1 cellular context compared by ENCODE assay signal in the genomic region with DNA sequence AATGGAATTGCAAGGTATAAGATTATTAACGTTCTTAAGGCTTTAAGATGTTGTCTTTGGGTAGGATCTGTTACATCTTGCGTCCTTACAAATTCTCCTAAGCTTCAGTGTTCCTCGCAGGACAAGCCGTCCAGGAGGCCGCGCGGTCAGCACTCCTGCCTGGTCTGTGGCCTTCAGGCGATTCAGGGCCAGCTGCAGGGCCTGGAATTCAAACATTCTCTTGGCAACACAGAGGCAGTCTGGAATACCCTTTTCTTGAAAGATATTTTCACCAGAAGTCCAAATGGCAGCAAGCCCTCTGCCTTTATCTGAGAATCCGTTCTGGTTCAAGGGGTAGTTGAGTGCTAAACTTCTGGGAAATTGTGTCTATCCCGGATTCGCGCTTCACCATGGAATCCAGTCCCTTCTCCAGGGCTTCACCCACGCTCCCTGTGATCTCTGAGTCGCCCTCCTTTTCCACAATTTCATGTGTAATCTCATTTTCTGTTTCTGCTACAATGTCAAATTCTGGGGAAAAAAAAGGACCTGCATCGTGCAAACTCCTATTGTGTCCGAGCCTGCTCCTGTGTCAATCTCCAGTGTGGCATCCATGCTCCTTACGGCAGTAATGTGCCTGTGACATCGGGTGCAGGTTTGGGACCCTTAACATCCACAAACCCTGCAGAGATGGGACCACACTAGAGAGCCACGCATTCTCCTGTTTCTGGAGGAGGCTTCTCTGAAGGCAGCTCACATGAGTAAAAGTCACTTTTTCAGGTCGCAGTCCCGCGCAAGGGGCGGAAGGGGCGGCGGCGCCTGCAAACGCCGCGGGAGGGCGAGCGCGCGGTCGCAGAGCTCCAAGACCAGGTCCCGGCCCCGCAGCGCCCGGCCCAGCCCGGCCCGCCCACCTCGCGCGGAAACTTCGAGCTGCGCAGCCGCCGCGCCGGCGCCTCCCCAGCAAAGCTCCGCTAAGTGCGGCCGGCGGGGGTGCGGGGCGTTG.
TF ChIP-seq lines count a peak whose summit lies in the region.

No MANE protein-coding gene starts in this region.

TF ChIP-seq in HepG2, 621 proteins besides CTCF, POLR2A, EP300 and RAD21 (continued from another document and continues in another):
- TF ChIP-seq, protein P1, sequence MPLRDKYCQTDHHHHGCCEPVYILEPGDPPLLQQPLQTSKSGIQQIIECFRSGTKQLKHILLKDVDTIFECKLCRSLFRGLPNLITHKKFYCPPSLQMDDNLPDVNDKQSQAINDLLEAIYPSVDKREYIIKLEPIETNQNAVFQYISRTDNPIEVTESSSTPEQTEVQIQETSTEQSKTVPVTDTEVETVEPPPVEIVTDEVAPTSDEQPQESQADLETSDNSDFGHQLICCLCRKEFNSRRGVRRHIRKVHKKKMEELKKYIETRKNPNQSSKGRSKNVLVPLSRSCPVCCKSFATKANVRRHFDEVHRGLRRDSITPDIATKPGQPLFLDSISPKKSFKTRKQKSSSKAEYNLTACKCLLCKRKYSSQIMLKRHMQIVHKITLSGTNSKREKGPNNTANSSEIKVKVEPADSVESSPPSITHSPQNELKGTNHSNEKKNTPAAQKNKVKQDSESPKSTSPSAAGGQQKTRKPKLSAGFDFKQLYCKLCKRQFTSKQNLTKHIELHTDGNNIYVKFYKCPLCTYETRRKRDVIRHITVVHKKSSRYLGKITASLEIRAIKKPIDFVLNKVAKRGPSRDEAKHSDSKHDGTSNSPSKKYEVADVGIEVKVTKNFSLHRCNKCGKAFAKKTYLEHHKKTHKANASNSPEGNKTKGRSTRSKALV (CRISPR knock-in tag; IDR thresholded peaks at IDR 0.05), result peak; percentile 57; the same call in 1 of the 2 replicates
- TF ChIP-seq ZNF550 (CRISPR knock-in tag; IDR thresholded peaks at IDR 0.05; ENCODE audit: borderline replicate concordance) (no peak), ZKSCAN1 (IDR thresholded peaks at IDR 0.05; ENCODE audit: low read length) (no peak), FOXJ3 (CRISPR knock-in tag; IDR thresholded peaks at IDR 0.05; ENCODE audit: borderline replicate concordance) (no peak), ZMYM4 (CRISPR knock-in tag; IDR thresholded peaks at IDR 0.05) (peak; percentile 41; the same call in 1 of the 2 replicates), ZIK1 (CRISPR knock-in tag; IDR thresholded peaks at IDR 0.05; ENCODE audit: borderline replicate concordance, low read depth) (no peak), XRCC5 (optimal IDR thresholded peaks at IDR 0.05; ENCODE audit: low read length) (peak; percentile 35), HOXA3 (CRISPR knock-in tag; IDR thresholded peaks at IDR 0.05) (peak; percentile 58), STAG1 (CRISPR knock-in tag; IDR thresholded peaks at IDR 0.05) (peak; percentile 45), ZNF879 (CRISPR knock-in tag; IDR thresholded peaks at IDR 0.05) (no peak), YY1 (IDR thresholded peaks at IDR 0.05; ENCODE audit: insufficient read depth, insufficient replicate concordance, low read depth, low read length) (peak; percentile 29), KLF12 (CRISPR knock-in tag; IDR thresholded peaks at IDR 0.05; ENCODE audit: borderline replicate concordance) (no peak), ZNF274 (CRISPR knock-in tag; IDR thresholded peaks at IDR 0.05) (0 out of 2 replicates have a peak, but pooled peaks have one; percentile 40)
- TF ChIP-seq, protein P2, sequence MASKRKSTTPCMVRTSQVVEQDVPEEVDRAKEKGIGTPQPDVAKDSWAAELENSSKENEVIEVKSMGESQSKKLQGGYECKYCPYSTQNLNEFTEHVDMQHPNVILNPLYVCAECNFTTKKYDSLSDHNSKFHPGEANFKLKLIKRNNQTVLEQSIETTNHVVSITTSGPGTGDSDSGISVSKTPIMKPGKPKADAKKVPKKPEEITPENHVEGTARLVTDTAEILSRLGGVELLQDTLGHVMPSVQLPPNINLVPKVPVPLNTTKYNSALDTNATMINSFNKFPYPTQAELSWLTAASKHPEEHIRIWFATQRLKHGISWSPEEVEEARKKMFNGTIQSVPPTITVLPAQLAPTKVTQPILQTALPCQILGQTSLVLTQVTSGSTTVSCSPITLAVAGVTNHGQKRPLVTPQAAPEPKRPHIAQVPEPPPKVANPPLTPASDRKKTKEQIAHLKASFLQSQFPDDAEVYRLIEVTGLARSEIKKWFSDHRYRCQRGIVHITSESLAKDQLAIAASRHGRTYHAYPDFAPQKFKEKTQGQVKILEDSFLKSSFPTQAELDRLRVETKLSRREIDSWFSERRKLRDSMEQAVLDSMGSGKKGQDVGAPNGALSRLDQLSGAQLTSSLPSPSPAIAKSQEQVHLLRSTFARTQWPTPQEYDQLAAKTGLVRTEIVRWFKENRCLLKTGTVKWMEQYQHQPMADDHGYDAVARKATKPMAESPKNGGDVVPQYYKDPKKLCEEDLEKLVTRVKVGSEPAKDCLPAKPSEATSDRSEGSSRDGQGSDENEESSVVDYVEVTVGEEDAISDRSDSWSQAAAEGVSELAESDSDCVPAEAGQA (IDR thresholded peaks at IDR 0.05; ENCODE audit: low read depth), result no peak
- TF ChIP-seq, protein P2 (CRISPR knock-in tag; IDR thresholded peaks at IDR 0.05; ENCODE audit: borderline replicate concordance), result 0 out of 2 replicates have a peak, but pooled peaks have one; percentile 35
- TF ChIP-seq, protein P3, sequence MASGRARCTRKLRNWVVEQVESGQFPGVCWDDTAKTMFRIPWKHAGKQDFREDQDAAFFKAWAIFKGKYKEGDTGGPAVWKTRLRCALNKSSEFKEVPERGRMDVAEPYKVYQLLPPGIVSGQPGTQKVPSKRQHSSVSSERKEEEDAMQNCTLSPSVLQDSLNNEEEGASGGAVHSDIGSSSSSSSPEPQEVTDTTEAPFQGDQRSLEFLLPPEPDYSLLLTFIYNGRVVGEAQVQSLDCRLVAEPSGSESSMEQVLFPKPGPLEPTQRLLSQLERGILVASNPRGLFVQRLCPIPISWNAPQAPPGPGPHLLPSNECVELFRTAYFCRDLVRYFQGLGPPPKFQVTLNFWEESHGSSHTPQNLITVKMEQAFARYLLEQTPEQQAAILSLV (CRISPR knock-in tag; IDR thresholded peaks at IDR 0.05; ENCODE audit: borderline replicate concordance), result 0 out of 2 replicates have a peak, but pooled peaks have one; percentile 44
- TF ChIP-seq, protein P4, sequence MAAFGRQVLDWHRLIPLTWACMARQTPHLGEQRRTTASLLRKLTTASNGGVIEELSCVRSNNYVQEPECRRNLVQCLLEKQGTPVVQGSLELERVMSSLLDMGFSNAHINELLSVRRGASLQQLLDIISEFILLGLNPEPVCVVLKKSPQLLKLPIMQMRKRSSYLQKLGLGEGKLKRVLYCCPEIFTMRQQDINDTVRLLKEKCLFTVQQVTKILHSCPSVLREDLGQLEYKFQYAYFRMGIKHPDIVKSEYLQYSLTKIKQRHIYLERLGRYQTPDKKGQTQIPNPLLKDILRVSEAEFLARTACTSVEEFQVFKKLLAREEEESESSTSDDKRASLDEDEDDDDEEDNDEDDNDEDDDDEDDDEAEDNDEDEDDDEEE (CRISPR knock-in tag; IDR thresholded peaks at IDR 0.05), result no peak
- TF ChIP-seq, protein P5, sequence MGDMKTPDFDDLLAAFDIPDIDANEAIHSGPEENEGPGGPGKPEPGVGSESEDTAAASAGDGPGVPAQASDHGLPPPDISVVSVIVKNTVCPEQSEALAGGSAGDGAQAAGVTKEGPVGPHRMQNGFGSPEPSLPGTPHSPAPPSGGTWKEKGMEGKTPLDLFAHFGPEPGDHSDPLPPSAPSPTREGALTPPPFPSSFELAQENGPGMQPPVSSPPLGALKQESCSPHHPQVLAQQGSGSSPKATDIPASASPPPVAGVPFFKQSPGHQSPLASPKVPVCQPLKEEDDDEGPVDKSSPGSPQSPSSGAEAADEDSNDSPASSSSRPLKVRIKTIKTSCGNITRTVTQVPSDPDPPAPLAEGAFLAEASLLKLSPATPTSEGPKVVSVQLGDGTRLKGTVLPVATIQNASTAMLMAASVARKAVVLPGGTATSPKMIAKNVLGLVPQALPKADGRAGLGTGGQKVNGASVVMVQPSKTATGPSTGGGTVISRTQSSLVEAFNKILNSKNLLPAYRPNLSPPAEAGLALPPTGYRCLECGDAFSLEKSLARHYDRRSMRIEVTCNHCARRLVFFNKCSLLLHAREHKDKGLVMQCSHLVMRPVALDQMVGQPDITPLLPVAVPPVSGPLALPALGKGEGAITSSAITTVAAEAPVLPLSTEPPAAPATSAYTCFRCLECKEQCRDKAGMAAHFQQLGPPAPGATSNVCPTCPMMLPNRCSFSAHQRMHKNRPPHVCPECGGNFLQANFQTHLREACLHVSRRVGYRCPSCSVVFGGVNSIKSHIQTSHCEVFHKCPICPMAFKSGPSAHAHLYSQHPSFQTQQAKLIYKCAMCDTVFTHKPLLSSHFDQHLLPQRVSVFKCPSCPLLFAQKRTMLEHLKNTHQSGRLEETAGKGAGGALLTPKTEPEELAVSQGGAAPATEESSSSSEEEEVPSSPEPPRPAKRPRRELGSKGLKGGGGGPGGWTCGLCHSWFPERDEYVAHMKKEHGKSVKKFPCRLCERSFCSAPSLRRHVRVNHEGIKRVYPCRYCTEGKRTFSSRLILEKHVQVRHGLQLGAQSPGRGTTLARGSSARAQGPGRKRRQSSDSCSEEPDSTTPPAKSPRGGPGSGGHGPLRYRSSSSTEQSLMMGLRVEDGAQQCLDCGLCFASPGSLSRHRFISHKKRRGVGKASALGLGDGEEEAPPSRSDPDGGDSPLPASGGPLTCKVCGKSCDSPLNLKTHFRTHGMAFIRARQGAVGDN (CRISPR knock-in tag; IDR thresholded peaks at IDR 0.05), result peak; percentile 67
- TF ChIP-seq, protein P6, sequence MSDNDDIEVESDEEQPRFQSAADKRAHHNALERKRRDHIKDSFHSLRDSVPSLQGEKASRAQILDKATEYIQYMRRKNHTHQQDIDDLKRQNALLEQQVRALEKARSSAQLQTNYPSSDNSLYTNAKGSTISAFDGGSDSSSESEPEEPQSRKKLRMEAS (IDR thresholded peaks at IDR 0.05), result 0 out of 2 replicates have a peak, but pooled peaks have one; percentile 22
- TF ChIP-seq, protein P7, sequence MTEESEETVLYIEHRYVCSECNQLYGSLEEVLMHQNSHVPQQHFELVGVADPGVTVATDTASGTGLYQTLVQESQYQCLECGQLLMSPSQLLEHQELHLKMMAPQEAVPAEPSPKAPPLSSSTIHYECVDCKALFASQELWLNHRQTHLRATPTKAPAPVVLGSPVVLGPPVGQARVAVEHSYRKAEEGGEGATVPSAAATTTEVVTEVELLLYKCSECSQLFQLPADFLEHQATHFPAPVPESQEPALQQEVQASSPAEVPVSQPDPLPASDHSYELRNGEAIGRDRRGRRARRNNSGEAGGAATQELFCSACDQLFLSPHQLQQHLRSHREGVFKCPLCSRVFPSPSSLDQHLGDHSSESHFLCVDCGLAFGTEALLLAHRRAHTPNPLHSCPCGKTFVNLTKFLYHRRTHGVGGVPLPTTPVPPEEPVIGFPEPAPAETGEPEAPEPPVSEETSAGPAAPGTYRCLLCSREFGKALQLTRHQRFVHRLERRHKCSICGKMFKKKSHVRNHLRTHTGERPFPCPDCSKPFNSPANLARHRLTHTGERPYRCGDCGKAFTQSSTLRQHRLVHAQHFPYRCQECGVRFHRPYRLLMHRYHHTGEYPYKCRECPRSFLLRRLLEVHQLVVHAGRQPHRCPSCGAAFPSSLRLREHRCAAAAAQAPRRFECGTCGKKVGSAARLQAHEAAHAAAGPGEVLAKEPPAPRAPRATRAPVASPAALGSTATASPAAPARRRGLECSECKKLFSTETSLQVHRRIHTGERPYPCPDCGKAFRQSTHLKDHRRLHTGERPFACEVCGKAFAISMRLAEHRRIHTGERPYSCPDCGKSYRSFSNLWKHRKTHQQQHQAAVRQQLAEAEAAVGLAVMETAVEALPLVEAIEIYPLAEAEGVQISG (CRISPR knock-in tag; IDR thresholded peaks at IDR 0.05), result peak; percentile 46; the same call in 1 of the 2 replicates
- TF ChIP-seq, protein P8, sequence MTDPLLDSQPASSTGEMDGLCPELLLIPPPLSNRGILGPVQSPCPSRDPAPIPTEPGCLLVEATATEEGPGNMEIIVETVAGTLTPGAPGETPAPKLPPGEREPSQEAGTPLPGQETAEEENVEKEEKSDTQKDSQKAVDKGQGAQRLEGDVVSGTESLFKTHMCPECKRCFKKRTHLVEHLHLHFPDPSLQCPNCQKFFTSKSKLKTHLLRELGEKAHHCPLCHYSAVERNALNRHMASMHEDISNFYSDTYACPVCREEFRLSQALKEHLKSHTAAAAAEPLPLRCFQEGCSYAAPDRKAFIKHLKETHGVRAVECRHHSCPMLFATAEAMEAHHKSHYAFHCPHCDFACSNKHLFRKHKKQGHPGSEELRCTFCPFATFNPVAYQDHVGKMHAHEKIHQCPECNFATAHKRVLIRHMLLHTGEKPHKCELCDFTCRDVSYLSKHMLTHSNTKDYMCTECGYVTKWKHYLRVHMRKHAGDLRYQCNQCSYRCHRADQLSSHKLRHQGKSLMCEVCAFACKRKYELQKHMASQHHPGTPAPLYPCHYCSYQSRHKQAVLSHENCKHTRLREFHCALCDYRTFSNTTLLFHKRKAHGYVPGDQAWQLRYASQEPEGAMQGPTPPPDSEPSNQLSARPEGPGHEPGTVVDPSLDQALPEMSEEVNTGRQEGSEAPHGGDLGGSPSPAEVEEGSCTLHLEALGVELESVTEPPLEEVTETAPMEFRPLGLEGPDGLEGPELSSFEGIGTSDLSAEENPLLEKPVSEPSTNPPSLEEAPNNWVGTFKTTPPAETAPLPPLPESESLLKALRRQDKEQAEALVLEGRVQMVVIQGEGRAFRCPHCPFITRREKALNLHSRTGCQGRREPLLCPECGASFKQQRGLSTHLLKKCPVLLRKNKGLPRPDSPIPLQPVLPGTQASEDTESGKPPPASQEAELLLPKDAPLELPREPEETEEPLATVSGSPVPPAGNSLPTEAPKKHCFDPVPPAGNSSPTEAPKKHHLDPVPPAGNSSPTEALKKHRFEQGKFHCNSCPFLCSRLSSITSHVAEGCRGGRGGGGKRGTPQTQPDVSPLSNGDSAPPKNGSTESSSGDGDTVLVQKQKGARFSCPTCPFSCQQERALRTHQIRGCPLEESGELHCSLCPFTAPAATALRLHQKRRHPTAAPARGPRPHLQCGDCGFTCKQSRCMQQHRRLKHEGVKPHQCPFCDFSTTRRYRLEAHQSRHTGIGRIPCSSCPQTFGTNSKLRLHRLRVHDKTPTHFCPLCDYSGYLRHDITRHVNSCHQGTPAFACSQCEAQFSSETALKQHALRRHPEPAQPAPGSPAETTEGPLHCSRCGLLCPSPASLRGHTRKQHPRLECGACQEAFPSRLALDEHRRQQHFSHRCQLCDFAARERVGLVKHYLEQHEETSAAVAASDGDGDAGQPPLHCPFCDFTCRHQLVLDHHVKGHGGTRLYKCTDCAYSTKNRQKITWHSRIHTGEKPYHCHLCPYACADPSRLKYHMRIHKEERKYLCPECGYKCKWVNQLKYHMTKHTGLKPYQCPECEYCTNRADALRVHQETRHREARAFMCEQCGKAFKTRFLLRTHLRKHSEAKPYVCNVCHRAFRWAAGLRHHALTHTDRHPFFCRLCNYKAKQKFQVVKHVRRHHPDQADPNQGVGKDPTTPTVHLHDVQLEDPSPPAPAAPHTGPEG (CRISPR knock-in tag; IDR thresholded peaks at IDR 0.05), result peak; percentile 67; the same call in 1 of the 2 replicates
